23 cellular contexts compared by ENCODE assay signal in the genomic region with DNA sequence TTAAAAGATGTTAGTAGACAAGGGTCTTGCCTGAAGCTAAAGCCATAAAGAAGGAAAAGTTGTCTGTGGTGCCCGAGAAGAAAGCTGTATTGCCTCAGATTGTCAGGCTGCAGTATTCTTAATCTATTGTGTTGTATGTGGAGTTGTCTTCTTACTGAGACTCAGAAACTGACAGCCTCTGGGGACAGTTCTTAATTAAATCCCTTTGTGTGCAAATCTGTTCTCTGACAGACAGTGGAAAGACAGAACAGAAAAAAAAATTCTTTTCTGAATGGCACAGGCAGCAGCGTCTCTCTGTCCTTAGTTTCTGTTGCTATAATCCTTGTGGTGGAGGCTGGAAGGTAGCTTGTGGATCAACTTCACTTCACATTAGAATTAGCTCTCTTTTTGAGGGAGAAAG. TPM values are rescaled to one million over a fixed set of nuclear protein-coding genes. Genes with fewer than 3 reads are reported as not detected.
"Had no signal": no experiment of that assay in that cellular context is flagged by ENCODE, and none has a peak within 500 bp of the region (broad histone marks: within the 10 kb centered on the region; RNA-seq: fewer than 3 reads in every experiment).

No MANE protein-coding gene starts in this region.

- H3K4me3 ChIP-seq: esophagus squamous epithelium, left lung, ovary, smooth muscle cell, suprapubic skin, tibial artery had no signal

- H3K27ac ChIP-seq: esophagus squamous epithelium, left lung, ovary, suprapubic skin, tibial artery had no signal

- H3K36me3 ChIP-seq: esophagus squamous epithelium, left lung, ovary, suprapubic skin, tibial artery had no signal

- H3K4me1 ChIP-seq: left lung, tibial artery had no signal

- H3K9me3 ChIP-seq: esophagus squamous epithelium, left lung, ovary, suprapubic skin, tibial artery had no signal

- ATAC-seq: activated CD8-positive, alpha-beta T cell treated with anti-CD3 and anti-CD28 coated beads for 36 hours; activated T-cell treated with anti-CD3 and anti-CD28 coated beads, Interleukin-2, amount 50 U/mL, for 4 hours; activated T-helper 17 cell treated with anti-CD3 and anti-CD28 coated beads, Interleukin-2, amount 50 U/mL, for 72 hours; left lung; T-helper 17 cell had no signal

- DNase-seq: activated CD4-positive, alpha-beta T cell treated with anti-CD3 and anti-CD28 coated beads, Interleukin-2, amount 50 U/mL, for 1 hour; activated CD8-positive, alpha-beta T cell treated with anti-CD3 and anti-CD28 coated beads for 36 hours; activated gamma-delta T cell treated with Interleukin-2 at 50 U/mL for 16 hours; activated naive CD4-positive, alpha-beta T cell treated with anti-CD3 and anti-CD28 coated beads, Interleukin-2, amount 50 U/mL, for 16 hours; activated T-cell treated with anti-CD3 and anti-CD28 coated beads, Interleukin-2, amount 50 U/mL, for 4 hours; amniotic stem cell; effector CD4-positive, alpha-beta T cell; esophagus squamous epithelium; foreskin melanocyte; left lung; ovary; stimulated activated CD4-positive, alpha-beta T cell treated with anti-CD3 and anti-CD28 coated beads, Interleukin-15, amount 100 ng/mL, for 24 hours; stimulated activated naive CD4-positive, alpha-beta T cell; T-helper 17 cell; T1000; tibial artery had no signal

- H3K27me3 ChIP-seq: left lung, ovary, suprapubic skin had no signal

RNA-seq across cellular contexts. Expression of a gene that starts 16.8 kb away (rescaled TPM):
- total RNA-seq: activated CD8-positive, alpha-beta T cell treated with anti-CD3 and anti-CD28 coated beads for 36 hours; activated T-cell treated with anti-CD3 and anti-CD28 coated beads, Interleukin-2, amount 50 U/mL, for 4 hours; activated T-helper 17 cell treated with anti-CD3 and anti-CD28 coated beads, Interleukin-2, amount 50 U/mL, for 72 hours; astrocyte; glomerular endothelial cell; lung microvascular endothelial cell; renal cortical epithelial cell; smooth muscle cell; T-helper 17 cell had no signal
- polyA plus RNA-seq: smooth muscle cell had no signal
